In genomic region chr16:20347666-20348364, GRCh38 we compare ENCODE assay signal across 21 cellular contexts. TPM values are rescaled to one million over a fixed set of nuclear protein-coding genes. Genes with fewer than 3 reads are reported as not detected.
A peak's percentile ranks its signal among the peaks of the same experiment; 100 is the strongest.
DNase-seq lines count a peak whose midpoint lies in the region; ATAC-seq, FAIRE-seq and TF ChIP-seq lines count a peak whose summit lies in the region.
"Had no signal": no experiment of that assay in that cellular context is flagged by ENCODE, and none has a peak within 500 bp of the region (broad histone marks: within the 10 kb centered on the region; RNA-seq: fewer than 3 reads in every experiment).

No MANE protein-coding gene starts in this region.

- H3K4ac ChIP-seq in H1 (replicated peaks; ENCODE audit: insufficient read length, low read depth, low read length) = no peak overlapping the region

- no peak overlapping the region for H3K23ac ChIP-seq in H1 (ENCODE audit: insufficient read length)

- no peak overlapping the region for H2BK5ac ChIP-seq in H1 (ENCODE audit: low read depth, low read length)

- no peak overlapping the region for H2BK20ac ChIP-seq in H1 (ENCODE audit: low read length)

- H3K4me1 ChIP-seq in H1 (replicated peaks in 1 of 4; ENCODE audit: control insufficient read depth in 3 of 4, insufficient read depth in 4 of 4, low read length in 3 of 4) (peaks cover 0 to 2% (median 0%) of the 10 kb centered on the region in 4 experiments; a peak in 2 of 7 replicates), pancreas (peaks cover 7% of the 10 kb centered on the region in 3 donors), neural progenitor cell (no peaks in the 10 kb centered on the region)
- H3K4me1 ChIP-seq: A549, BE2C, HAP-1 had no signal

- H2BK15ac ChIP-seq in H1 (ENCODE audit: low read length) = no peak overlapping the region

- H3K23me2 ChIP-seq in H1 (ENCODE audit: low read depth, low read length) = no peaks in the 10 kb centered on the region

- no peak for TF ChIP-seq CTCF in H1 (IDR thresholded peaks at IDR 0.05; ENCODE audit: control extremely low read depth in 1 of 3, insufficient read depth in 1 of 3, low read depth in 1 of 3, low read length in 3 of 3)
- no peak for TF ChIP-seq CTCF in pancreas (IDR thresholded peaks at IDR 0.05)
- no peak for TF ChIP-seq CTCF in neural progenitor cell (IDR thresholded peaks at IDR 0.05)

- no peak for FAIRE-seq in H1 (lab: Jason Lieb, UNC)
- no peak for FAIRE-seq in pancreas (lab: Jason Lieb, UNC)
- FAIRE-seq: A549, D721Med, GM12892 had no signal

- H3K9ac ChIP-seq in H1 (replicated peaks in 1 of 4; ENCODE audit: extremely low read depth in 1 of 4, low read depth in 3 of 4, low read length in 3 of 4) (no peak overlapping the region), neural progenitor cell (no peak overlapping the region)

- intact Hi-C loops in pancreas (cut with DNase I) = no loop called here

- H4K5ac ChIP-seq in H1 (ENCODE audit: insufficient read length, low read depth, low read length) = no peak overlapping the region

- no peaks in the 10 kb centered on the region for H3K27me3 ChIP-seq in H7 (ENCODE audit: control insufficient read depth, insufficient read depth, low read length)
- no peaks in the 10 kb centered on the region for H3K27me3 ChIP-seq in H1 (replicated peaks in 1 of 4; ENCODE audit: control insufficient read depth in 3 of 4, extremely low read depth in 1 of 4, insufficient read depth in 3 of 4, low read length in 3 of 4)
- H3K27me3 ChIP-seq in pancreas = no peaks in the 10 kb centered on the region
- no peaks in the 10 kb centered on the region for H3K27me3 ChIP-seq in neural progenitor cell
- H3K27me3 ChIP-seq: BE2C had no signal

- H2AK5ac ChIP-seq in H1 (ENCODE audit: low read depth, low read length) = 0 out of 2 replicates have a peak overlapping the region, but pooled peaks have one; percentile 39

- peak; percentile 49 for DNase-seq in H7
- DNase-seq in M059J (ENCODE audit: low read depth) = peak; percentile 6
- no peak for DNase-seq in H1 (ENCODE audit: low read depth in 1 of 2, low spot score in 2 of 2)
- peak in 3 of 6 donors; percentile 55 to 71 (median 56) for DNase-seq in pancreas
- DNase-seq in OCI-M2 (lab: John Stamatoyannopoulos, UW; ENCODE audit: unreplicated experiment) = no peak
- no peak for DNase-seq in cortex of kidney (lab: John Stamatoyannopoulos, UW)
- no peak for DNase-seq in neural progenitor cell (ENCODE audit: low spot score)
- DNase-seq: BE2C; CD8-positive, alpha-beta T cell; COR-L47; DMS79 treated with DMSO at 0.1 percent for 48 hours; GDM1; HFFc6; KG1 had no signal

- H3K79me1 ChIP-seq in H1 (ENCODE audit: low read depth, low read length) = no peaks in the 10 kb centered on the region

- H2BK120ac ChIP-seq in H1 (replicated peaks; ENCODE audit: low read depth, low read length) = no peak overlapping the region

- H3K4me2 ChIP-seq in H1 (ENCODE audit: insufficient read depth in 1 of 2, low read depth in 2 of 2, low read length in 2 of 2) (no peak overlapping the region), neural progenitor cell (no peak overlapping the region)
- H3K4me2 ChIP-seq: A549 had no signal

- peaks cover 1% of the 10 kb centered on the region for H3K4me1 Mint-ChIP-seq in neural progenitor cell

- TF ChIP-seq POLR2A in H1 (IDR thresholded peaks at IDR 0.05; ENCODE audit: control extremely low read depth in 1 of 2, low read depth in 2 of 2, low read length in 2 of 2) = no peak

- H3K79me2 ChIP-seq in H1 (ENCODE audit: control insufficient read depth in 1 of 2, insufficient read depth in 2 of 2, low read length in 2 of 2) (no peaks in the 10 kb centered on the region), neural progenitor cell (ENCODE audit: low read depth) (no peaks in the 10 kb centered on the region)

- H2AFZ ChIP-seq in H1 (ENCODE audit: low read length) (no peak overlapping the region; the same call in 1 of the 2 replicates), neural progenitor cell (replicated peaks) (no peak overlapping the region)

- WGBS in H1 (ENCODE audit: extremely low coverage in 1 of 2, insufficient coverage in 1 of 2, insufficient read length in 1 of 2, insufficient replicate concordance in 2 of 2, low coverage in 1 of 2, low lambda C conversion rate in 2 of 2, missing lambda C conversion rate in 1 of 2), 2 experiments = 76% methylated on average over 12 of the region's 12 CpGs; no CpG with 5 or more reads in 1 of the 2 experiments
- 55 to 57% methylated on average over 12 of the region's 12 CpGs for WGBS in pancreas, 2 donors

- POLR2A ChIA-PET in H1 (lab: Charles Lee; ENCODE audit: partially characterized antibody) = no interaction called here

- H2BK12ac ChIP-seq in H1 (ENCODE audit: low read depth, low read length) = no peak overlapping the region

- no peak overlapping the region; the same call in 1 of the 2 replicates for H3K18ac ChIP-seq in H1 (ENCODE audit: extremely low read depth, low read length)

- H3K27me3 Mint-ChIP-seq in neural progenitor cell (ENCODE audit: insufficient read depth, low read depth) = peaks cover 3% of the 10 kb centered on the region

- TF ChIP-seq EP300 in H1 (IDR thresholded peaks at IDR 0.05; ENCODE audit: borderline replicate concordance in 1 of 2, low read depth in 2 of 2, low read length in 2 of 2) = no peak

- H3K4me3 Mint-ChIP-seq in neural progenitor cell = no peak overlapping the region
- H3K4me3 Mint-ChIP-seq: CD8-positive, alpha-beta T cell; HFFc6 had no signal

- H3K9me3 ChIP-seq in H1 (ENCODE audit: insufficient read depth in 2 of 2, low read depth in 1 of 2, low read length in 1 of 2) (no peaks in the 10 kb centered on the region), pancreas (no peaks in the 10 kb centered on the region), neural progenitor cell (ENCODE audit: low read depth) (no peaks in the 10 kb centered on the region)
- H3K9me3 ChIP-seq: A549, BE2C, HAP-1 had no signal

- H3K4me3 ChIP-seq in H7 (ENCODE audit: insufficient read depth, low read depth, low read length) (no peak overlapping the region), H1 (ENCODE audit: extremely low read depth in 1 of 4, insufficient read depth in 2 of 4, low read depth in 3 of 4, low read length in 4 of 4) (no peak overlapping the region), pancreas (peak overlapping the region in 3 of 4 donors; percentile 0 to 27 (median 9)), neural progenitor cell (no peak overlapping the region)
- H3K4me3 ChIP-seq: A549, HAP-1 had no signal

- H4K8ac ChIP-seq in H1 (ENCODE audit: extremely low read depth, insufficient read depth, low read length) = 0 out of 2 replicates have a peak overlapping the region, but pooled peaks have one; percentile 6

- H3F3A ChIP-seq in neural progenitor cell (ENCODE audit: low read depth) = no peaks in the 10 kb centered on the region

- no peak for TF ChIP-seq RAD21 in H1 (IDR thresholded peaks at IDR 0.05 in 1 of 2, conservative IDR thresholded peaks at IDR 0.05 in 1 of 2; ENCODE audit: low read depth in 2 of 2, low read length in 2 of 2)

- peak; percentile 55 to 75 (median 60) for ATAC-seq in pancreas
- ATAC-seq: CD8-positive, alpha-beta T cell had no signal

- H3K56ac ChIP-seq in H1 (replicated peaks; ENCODE audit: insufficient read length, low read depth, low read length) = no peak overlapping the region

- no peak overlapping the region for H3K14ac ChIP-seq in H1 (ENCODE audit: insufficient read length)

- no peaks in the 10 kb centered on the region for H3K9me3 Mint-ChIP-seq in neural progenitor cell
- H3K9me3 Mint-ChIP-seq: CD8-positive, alpha-beta T cell had no signal

- H3K36me3 ChIP-seq in H7 (replicated peaks; ENCODE audit: control insufficient read depth, insufficient read depth, low read length) (no peaks in the 10 kb centered on the region), H1 (ENCODE audit: control insufficient read depth in 2 of 4, insufficient read depth in 4 of 4, low read length in 3 of 4) (no peaks in the 10 kb centered on the region), pancreas (no peaks in the 10 kb centered on the region), neural progenitor cell (no peaks in the 10 kb centered on the region)
- H3K36me3 ChIP-seq: BE2C, HAP-1 had no signal

- no peaks in the 10 kb centered on the region for H3K36me3 Mint-ChIP-seq in neural progenitor cell
- H3K36me3 Mint-ChIP-seq: CD8-positive, alpha-beta T cell had no signal

- CTCF ChIA-PET in H1 (lab: Charles Lee; ENCODE audit: partially characterized antibody) = interaction anchor here (0.6 to 5.7 kb wide), 14 partner anchors 11 to 1378 kb away, joined by 3 to 47 read pairs (median 4); partner anchors contain the start of gene GP2

- no peaks in the 10 kb centered on the region for H4K20me1 ChIP-seq in H1 (replicated peaks in 1 of 2; ENCODE audit: control insufficient read depth in 1 of 2, insufficient read depth in 2 of 2, low read length in 2 of 2)
- no peaks in the 10 kb centered on the region for H4K20me1 ChIP-seq in neural progenitor cell (ENCODE audit: low read depth)

- no peak overlapping the region for H3K27ac Mint-ChIP-seq in neural progenitor cell
- H3K27ac Mint-ChIP-seq: CD8-positive, alpha-beta T cell; HFFc6 had no signal

- no peak overlapping the region for H4K91ac ChIP-seq in H1 (replicated peaks; ENCODE audit: insufficient read length, low read length)

- no peak overlapping the region for H3K27ac ChIP-seq in H1 (ENCODE audit: low read depth, low read length)
- H3K27ac ChIP-seq in pancreas = peak overlapping the region; percentile 53 to 62 (median 58)
- H3K27ac ChIP-seq in neural progenitor cell = no peak overlapping the region
- H3K27ac ChIP-seq: A549, C4-2B, HL-60 had no signal

RNA-seq across cellular contexts. Expression of gene UMOD, which starts 4.7 kb away (rescaled TPM):
- not detected in 2 replicates for total RNA-seq in H7 (2014; rRNA removed; shearing (Covaris generic))
- not detected in 2 replicates for total RNA-seq in M059J (2014; rRNA removed; shearing (Covaris generic))
- total RNA-seq in H1 (2021; fragmentation: NEBNext Ultra II Directional; extraction: Animal tissue kit (Norgen Biotek cat#: 25700)) = not detected in 2 replicates
- polyA plus RNA-seq in H1 (2011; rRNA removed) (not detected in 2 replicates), pancreas (1 to 10 TPM; 2.3 to 5.5 TPM)
- polyA plus RNA-seq in H1 (2011; cell fraction: cytosol; rRNA removed) = not detected
- not detected for polyA plus RNA-seq in H1 (2011; cell fraction: nucleus; rRNA removed)
- polyA plus RNA-seq in H1 (2012, experiment 1 of 2) = not detected in 4 replicates
- polyA plus RNA-seq in H1 (2012, experiment 2 of 2) = not detected
- not detected for polyA plus RNA-seq in H1 (2013, experiment 1 of 2)
- not detected for polyA plus RNA-seq in H1 (2013, experiment 2 of 2)
- polyA minus RNA-seq in H1 (2011; rRNA and poly(A)+ RNA removed) = not detected in 2 replicates
- polyA minus RNA-seq in H1 (2011; cell fraction: cytosol; rRNA and poly(A)+ RNA removed) = not detected
- polyA minus RNA-seq in H1 (2011; cell fraction: nucleus; rRNA and poly(A)+ RNA removed) = not detected
- total RNA-seq in pancreas (1 to 10 TPM; 1.3 to 9.6 (median 3.4) TPM), neural progenitor cell (ENCODE audit: low replicate concordance) (not detected in 2 replicates)
- total RNA-seq: CD8-positive, alpha-beta T cell; HFFc6 had no signal
- polyA plus RNA-seq: A549, AG04450 had no signal

RNA-seq across cellular contexts. Expression of gene GP2, which starts 20.5 kb away (rescaled TPM):
- total RNA-seq in H7 (2014; rRNA removed; shearing (Covaris generic)) = not detected in 2 replicates
- not detected in 2 replicates for total RNA-seq in M059J (2014; rRNA removed; shearing (Covaris generic))
- not detected in 2 replicates for total RNA-seq in H1 (2021; fragmentation: NEBNext Ultra II Directional; extraction: Animal tissue kit (Norgen Biotek cat#: 25700))
- polyA plus RNA-seq in H1 (2011; rRNA removed) = not detected in 2 replicates
- not detected for polyA plus RNA-seq in H1 (2011; cell fraction: cytosol; rRNA removed)
- polyA plus RNA-seq in H1 (2011; cell fraction: nucleus; rRNA removed) = not detected
- not detected in 4 replicates for polyA plus RNA-seq in H1 (2012, experiment 1 of 2)
- polyA plus RNA-seq in H1 (2012, experiment 2 of 2) = not detected
- not detected for polyA plus RNA-seq in H1 (2013, experiment 1 of 2)
- polyA plus RNA-seq in H1 (2013, experiment 2 of 2) = not detected
- polyA minus RNA-seq in H1 (2011; rRNA and poly(A)+ RNA removed) = 1.2 TPM in 1 of 2 replicates, not detected in the other
- polyA minus RNA-seq in H1 (2011; cell fraction: cytosol; rRNA and poly(A)+ RNA removed) = not detected
- polyA minus RNA-seq in H1 (2011; cell fraction: nucleus; rRNA and poly(A)+ RNA removed) = not detected
- over 10,000 TPM; 14,691 to 38,505 (median 27,302) TPM for total RNA-seq in pancreas
- polyA plus RNA-seq in pancreas = over 10,000 TPM in 1 of 2 donors, 1,000 to 10,000 TPM in 1; 7,130 to 10,292 TPM
- not detected in 2 replicates for total RNA-seq in neural progenitor cell (ENCODE audit: low replicate concordance)
- total RNA-seq: CD8-positive, alpha-beta T cell; HFFc6 had no signal
- polyA plus RNA-seq: A549, AG04450 had no signal

RNA-seq across cellular contexts. Expression of gene PDILT, which starts 56.7 kb away (rescaled TPM):
- total RNA-seq in H7 (2014; rRNA removed; shearing (Covaris generic)) = not detected in 2 replicates
- total RNA-seq in M059J (2014; rRNA removed; shearing (Covaris generic)) = not detected in 2 replicates
- total RNA-seq in H1 (2021; fragmentation: NEBNext Ultra II Directional; extraction: Animal tissue kit (Norgen Biotek cat#: 25700)) = not detected in 2 replicates
- polyA plus RNA-seq in H1 (2011; rRNA removed) (not detected in 2 replicates), pancreas (not detected)
- polyA plus RNA-seq in H1 (2011; cell fraction: cytosol; rRNA removed) = not detected
- polyA plus RNA-seq in H1 (2011; cell fraction: nucleus; rRNA removed) = not detected
- polyA plus RNA-seq in H1 (2012, experiment 1 of 2) = not detected in 4 replicates
- polyA plus RNA-seq in H1 (2012, experiment 2 of 2) = not detected
- polyA plus RNA-seq in H1 (2013, experiment 1 of 2) = not detected
- polyA plus RNA-seq in H1 (2013, experiment 2 of 2) = not detected
- not detected in 2 replicates for polyA minus RNA-seq in H1 (2011; rRNA and poly(A)+ RNA removed)
- polyA minus RNA-seq in H1 (2011; cell fraction: cytosol; rRNA and poly(A)+ RNA removed) = not detected
- not detected for polyA minus RNA-seq in H1 (2011; cell fraction: nucleus; rRNA and poly(A)+ RNA removed)
- total RNA-seq in pancreas (not detected), neural progenitor cell (ENCODE audit: low replicate concordance) (not detected in 2 replicates)
- total RNA-seq: CD8-positive, alpha-beta T cell; HFFc6 had no signal
- polyA plus RNA-seq: A549, AG04450 had no signal

Comparison
In these comparisons a context has a peak if more than half of its experiments do, and no peak if none do; other contexts are left out.
1. DNase-seq: peak in H7 (single experiment) and M059J (single experiment); none in H1 (0 of 2), OCI-M2 (single experiment), cortex of kidney (single experiment) and neural progenitor cell (single experiment).
2. H3K4me3 ChIP-seq: peak in pancreas (3 of 4); none in H7 (single experiment), H1 (0 of 4) and neural progenitor cell (single experiment).
3. H3K27ac ChIP-seq: peak in pancreas (4 of 4); none in H1 (single experiment) and neural progenitor cell (single experiment).
4. RNA of gene GP2, which starts 20.5 kb away (total RNA-seq): 14,691 to 38,505 TPM in pancreas; not detected in H7, not detected in M059J, not detected in H1 and not detected in neural progenitor cell; every median in the first group is over 1,000 times any median in the second.